ENCODE assay signal across 8 cellular contexts in genomic region chr16:4936991-4937781, GRCh38. TPM values are rescaled to one million over a fixed set of nuclear protein-coding genes. Genes with fewer than 3 reads are reported as not detected.
DNase-seq lines count a peak whose midpoint lies in the region; ATAC-seq and TF ChIP-seq lines count a peak whose summit lies in the region.

Gene PPL (minus strand): TSS chr16:4937148. CDS start chr16:4937045, 103 bp downstream.

- H3K9ac ChIP-seq in H9 (ENCODE audit: extremely low read depth, insufficient read length, low read length): peak within 1 kb of the TSS; percentile 28

- no peaks in the 10 kb centered on the region for H3K36me3 ChIP-seq in neuron (ENCODE audit: insufficient read depth, low read length)

- H2BK12ac ChIP-seq in H9 (ENCODE audit: insufficient read length, low read depth, low read length): no peak within 1 kb of the TSS

- no peaks in the 10 kb centered on the region for H3K9me3 Mint-ChIP-seq in H9

- peaks cover 34% of the 10 kb centered on the region for H3K27me3 ChIP-seq in AG04450 (ENCODE audit: control insufficient read depth, insufficient read depth, low read length)
- no peaks in the 10 kb centered on the region for H3K27me3 ChIP-seq in H9 (ENCODE audit: insufficient read depth, low read length)
- H3K27me3 ChIP-seq in neuron (ENCODE audit: insufficient read depth, low read length): peaks cover 55% of the 10 kb centered on the region

- H3K27me3 Mint-ChIP-seq in H9 (ENCODE audit: low read depth) (0 out of 2 replicates have a peak, but pooled peaks cover 2% of the 10 kb centered on the region), T-helper 17 cell (peaks cover 55% of the 10 kb centered on the region)

- peak within 1 kb of the TSS; percentile 56; the same call in 1 of the 2 replicates for H3K14ac ChIP-seq in H9 (ENCODE audit: insufficient read depth, low read length)

- ATAC-seq in T-helper 17 cell: peak; percentile 23
- no peak for ATAC-seq in GM21576 (IDR thresholded peaks at IDR 0.05; ENCODE audit: unreplicated experiment)

- no peak within 1 kb of the TSS for H3K23ac ChIP-seq in H9 (ENCODE audit: insufficient read length, low read depth, low read length)

- H2AFZ ChIP-seq in H9 (ENCODE audit: low read length) (no peak within 1 kb of the TSS), neuron (ENCODE audit: low read depth, low read length) (no peak within 1 kb of the TSS)

- no peak within 1 kb of the TSS for H2BK120ac ChIP-seq in H9 (ENCODE audit: low read depth, low read length, poor library complexity, severe bottlenecking)

- H3K23me2 ChIP-seq in H9 (ENCODE audit: insufficient read length, low read depth, low read length, poor library complexity, severe bottlenecking): peaks cover 8% of the 10 kb centered on the region

- no peak for DNase-seq in AG04450 (ENCODE audit: low read depth, low spot score)
- peak; percentile 98 for DNase-seq in H9
- no peak for DNase-seq in T-helper 17 cell
- DNase-seq in fibroblast of the aortic adventitia (ENCODE audit: low read depth): no peak
- DNase-seq in GDM1 (lab: John Stamatoyannopoulos, UW): no peak
- no peak for DNase-seq in AG08395 (ENCODE audit: low spot score)

- no peak within 1 kb of the TSS for H4K5ac ChIP-seq in H9 (ENCODE audit: insufficient read length, low read depth, low read length)

- no peak within 1 kb of the TSS for H3K56ac ChIP-seq in H9 (ENCODE audit: insufficient read length, low read depth, low read length)

- H3K27ac ChIP-seq in AG04450 (ENCODE audit: low read depth, low read length) (no peak within 1 kb of the TSS), H9 (ENCODE audit: insufficient read length, low read depth, low read length) (no peak within 1 kb of the TSS)

- H3K4me1 ChIP-seq in H9 (ENCODE audit: insufficient read depth, low read length): peaks cover under 1% of the 10 kb centered on the region
- peaks cover 7% of the 10 kb centered on the region for H3K4me1 ChIP-seq in neuron (ENCODE audit: insufficient read depth, low read length)

- H3K79me1 ChIP-seq in H9 (ENCODE audit: insufficient read depth, low read depth, low read length, poor library complexity, severe bottlenecking): no peaks in the 10 kb centered on the region

- H4K91ac ChIP-seq in H9 (ENCODE audit: insufficient read length, low read depth, low read length): no peak within 1 kb of the TSS

- H3K4me3 ChIP-seq in AG04450 (ENCODE audit: low read depth, low read length) (peak within 1 kb of the TSS; percentile 61), fibroblast of the aortic adventitia (ENCODE audit: low read depth, low read length) (peak within 1 kb of the TSS; percentile 75), neuron (ENCODE audit: low read length) (peak within 1 kb of the TSS; percentile 26)

- TF ChIP-seq CTCF in AG04450 (IDR thresholded peaks at IDR 0.05; ENCODE audit: low read depth, low read length) (no peak), H9 (conservative IDR thresholded peaks at IDR 0.05) (no peak), fibroblast of the aortic adventitia (IDR thresholded peaks at IDR 0.05; ENCODE audit: insufficient read depth, low read length) (no peak)

- no peak within 1 kb of the TSS for H2BK5ac ChIP-seq in H9 (ENCODE audit: insufficient read length, low read length)

- POLR2A ChIA-PET in AG04450 (lab: Yijun Ruan, JAX): interaction anchor here (0.5 to 0.9 kb wide), 2 partner anchors 19 to 101 kb away, joined by 3 read pairs; no protein-coding TSS in a partner anchor

- no peak within 1 kb of the TSS for H3K4ac ChIP-seq in H9 (ENCODE audit: low read depth, low read length)

- no peak within 1 kb of the TSS for H4K8ac ChIP-seq in H9 (replicated peaks; ENCODE audit: insufficient read length, low read depth, low read length)

- H3K4me2 ChIP-seq in H9 (ENCODE audit: insufficient read depth, insufficient read length, low read length): peak within 1 kb of the TSS; percentile 25

- no peaks in the 10 kb centered on the region for H3K9me3 ChIP-seq in AG04450 (ENCODE audit: control insufficient read depth, insufficient read depth, low read length)
- no peaks in the 10 kb centered on the region for H3K9me3 ChIP-seq in H9 (ENCODE audit: control insufficient read depth, low read depth, low read length)
- no peaks in the 10 kb centered on the region for H3K9me3 ChIP-seq in T-helper 17 cell (ENCODE audit: control insufficient read depth, low read length, poor library complexity, severe bottlenecking)
- H3K9me3 ChIP-seq in neuron (ENCODE audit: low read length): no peaks in the 10 kb centered on the region

- H3K27ac Mint-ChIP-seq in H9 (peak within 1 kb of the TSS in 1 of 3 experiments; percentile 61; a peak in 1 of 7 replicates), T-helper 17 cell (no peak within 1 kb of the TSS)

- no peaks in the 10 kb centered on the region for H4K20me1 ChIP-seq in H9 (ENCODE audit: control insufficient read depth, insufficient read depth, insufficient read length)

- no peak within 1 kb of the TSS for H2AK5ac ChIP-seq in H9 (ENCODE audit: insufficient read length, low read length)

- H3K36me3 Mint-ChIP-seq in H9 (ENCODE audit: insufficient read depth in 1 of 3, low read depth in 3 of 3) (no peaks in the 10 kb centered on the region; a peak in 1 of 7 replicates), T-helper 17 cell (ENCODE audit: low read depth) (no peaks in the 10 kb centered on the region)

- H3K18ac ChIP-seq in H9 (ENCODE audit: insufficient read length, low read depth, low read length): peak within 1 kb of the TSS; percentile 13

- no peak within 1 kb of the TSS for H2BK15ac ChIP-seq in H9 (ENCODE audit: low read depth, low read length)

- no CpG with 5 or more reads among the region's 76 CpGs for WGBS in H9 (ENCODE audit: extremely low coverage, insufficient read length, low lambda C conversion rate)

- peaks cover 16 to 26% of the 10 kb centered on the region in 2 experiments for H3K4me1 Mint-ChIP-seq in H9
- peaks cover 9% of the 10 kb centered on the region for H3K4me1 Mint-ChIP-seq in T-helper 17 cell

- H3T11ph ChIP-seq in H9 (ENCODE audit: low read length): no peak within 1 kb of the TSS

- H3K79me2 ChIP-seq in H9 (ENCODE audit: insufficient read depth, low read length): no peaks in the 10 kb centered on the region

- H3K4me3 Mint-ChIP-seq in H9 (peak within 1 kb of the TSS; percentile 83 to 92), T-helper 17 cell (peak within 1 kb of the TSS; percentile 83)

- H2BK20ac ChIP-seq in H9 (ENCODE audit: low read depth, low read length, poor library complexity, severe bottlenecking): no peak within 1 kb of the TSS

- CTCF ChIA-PET in AG04450 (lab: Charles Lee): interaction anchor here (1.0 kb wide), 1 partner anchor 18 kb away, joined by 3 read pairs; no protein-coding TSS in a partner anchor

RNA-seq across cellular contexts. Expression of gene PPL, which starts in this region (rescaled TPM):
- 2.0 and 2.2 TPM in 2 replicates for polyA plus RNA-seq in AG04450 (2011; rRNA removed)
- 2.9 and 3.9 TPM in 2 replicates for polyA minus RNA-seq in AG04450 (2011; rRNA and poly(A)+ RNA removed)
- total RNA-seq in H9 (2021): 28.2 and 29.2 TPM in 2 replicates
- not detected for total RNA-seq in T-helper 17 cell
- 53.9 and 57.9 TPM in 2 replicates for total RNA-seq in fibroblast of the aortic adventitia (ENCODE audit: low replicate concordance)

Comparison
In these comparisons a context has a peak if more than half of its experiments do, and no peak if none do; other contexts are left out.
1. RNA of gene PPL (total RNA-seq): 53.9 to 57.9 TPM in fibroblast of the aortic adventitia and 28.2 to 29.2 TPM in H9; not detected in T-helper 17 cell; every median in the first group is over 10 times any median in the second.
2. Peak in ATAC-seq in T-helper 17 cell; RNA of the gene not detected or under 1 TPM.
3. Peak in every context shown above with its lines, with median percentiles within 50 percentile points of each other: H3K4me3 ChIP-seq.